In genomic region chr13:54750521-54750920, GRCh38 we compare ENCODE assay signal across 18 cellular contexts.
"Had no signal": no experiment of that assay in that cellular context is flagged by ENCODE, and none has a peak within 500 bp of the region (broad histone marks: within the 10 kb centered on the region; RNA-seq: fewer than 3 reads in every experiment).

No MANE protein-coding gene starts in this region.

- H3K4me1 ChIP-seq: gastrocnemius medialis, heart left ventricle, lower lobe of right lung, transverse colon, vagina had no signal

- ATAC-seq: gastrocnemius medialis, heart left ventricle, lower lobe of right lung, right cardiac atrium had no signal

- DNase-seq: activated CD4-positive, alpha-beta memory T cell treated with anti-CD3 and anti-CD28 coated beads, Interleukin-2, amount 10 ng/mL, durations not matched to agents 7 days and 5 days; activated CD4-positive, alpha-beta T cell treated with anti-CD3 and anti-CD28 coated beads for 4 hours; activated naive CD4-positive, alpha-beta T cell treated with anti-CD3 and anti-CD28 coated beads, Interleukin-2, amount 10 ng/mL, durations not matched to agents 7 days and 5 days; activated T-cell treated with anti-CD3 and anti-CD28 coated beads, Interleukin-2, amount 50 U/mL, for 24 hours; endodermal cell; gastrocnemius medialis; heart left ventricle; immature natural killer cell; lower lobe of right lung; nephron progenitor cell; occipital lobe; stimulated activated CD4-positive, alpha-beta T cell treated with anti-CD3 and anti-CD28 coated beads, Interleukin-4, amount 100 ng/mL, for 24 hours; stimulated activated naive CD4-positive, alpha-beta T cell; transverse colon had no signal

- H3K4me3 ChIP-seq: dorsolateral prefrontal cortex, gastrocnemius medialis, heart left ventricle, lower lobe of right lung, skin epidermis, transverse colon, vagina had no signal

- H3K36me3 ChIP-seq: gastrocnemius medialis, heart left ventricle, lower lobe of right lung, transverse colon, vagina had no signal

- H3K27ac ChIP-seq: dorsolateral prefrontal cortex, gastrocnemius medialis, heart left ventricle, lower lobe of right lung, skin epidermis, transverse colon, vagina had no signal

- H3K27me3 ChIP-seq: dorsolateral prefrontal cortex, gastrocnemius medialis, heart left ventricle, transverse colon, vagina had no signal

- H3K9me3 ChIP-seq: gastrocnemius medialis, heart left ventricle, lower lobe of right lung, transverse colon, vagina had no signal
